Comparison of ENCODE assay signal across 1 cellular context in the genomic region with DNA sequence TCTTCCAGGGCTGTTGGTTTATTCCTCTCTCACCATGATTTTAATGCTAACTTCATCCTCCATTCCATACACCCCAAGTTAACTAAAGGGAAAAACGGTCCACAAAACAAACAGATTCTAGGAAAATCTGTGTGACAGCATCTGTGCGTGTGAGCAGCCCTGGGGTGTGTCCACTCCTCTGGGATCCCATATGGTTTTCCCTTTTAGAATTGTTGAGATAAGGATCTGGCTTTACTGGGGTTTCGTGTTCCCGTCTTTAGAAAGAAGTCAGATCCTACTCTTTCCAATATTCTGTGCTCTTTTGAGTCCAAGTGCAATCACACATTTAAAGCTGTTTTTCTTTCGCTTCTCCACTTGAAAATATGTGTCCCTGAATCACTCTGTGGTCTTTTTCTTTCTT.
TF ChIP-seq lines count a peak whose summit lies in the region.

No MANE protein-coding gene starts in this region.

TF ChIP-seq in SK-N-SH treated with all-trans-retinoic acid at 6 μM for 48 hours, 23 proteins besides CTCF, POLR2A, EP300 and RAD21 (continued from another document):
- TF ChIP-seq ARNTL (CRISPR knock-in tag; IDR thresholded peaks at IDR 0.05; ENCODE audit: borderline replicate concordance, low read depth) (no peak), CSDC2 (CRISPR knock-in tag; IDR thresholded peaks at IDR 0.05) (no peak), GLIS3 (CRISPR knock-in tag; IDR thresholded peaks at IDR 0.05) (no peak), ZFP30 (CRISPR knock-in tag; IDR thresholded peaks at IDR 0.05) (no peak), SNAI2 (CRISPR knock-in tag; IDR thresholded peaks at IDR 0.05) (no peak), TOX (CRISPR knock-in tag; IDR thresholded peaks at IDR 0.05; ENCODE audit: borderline replicate concordance) (no peak)
- TF ChIP-seq, protein P1, sequence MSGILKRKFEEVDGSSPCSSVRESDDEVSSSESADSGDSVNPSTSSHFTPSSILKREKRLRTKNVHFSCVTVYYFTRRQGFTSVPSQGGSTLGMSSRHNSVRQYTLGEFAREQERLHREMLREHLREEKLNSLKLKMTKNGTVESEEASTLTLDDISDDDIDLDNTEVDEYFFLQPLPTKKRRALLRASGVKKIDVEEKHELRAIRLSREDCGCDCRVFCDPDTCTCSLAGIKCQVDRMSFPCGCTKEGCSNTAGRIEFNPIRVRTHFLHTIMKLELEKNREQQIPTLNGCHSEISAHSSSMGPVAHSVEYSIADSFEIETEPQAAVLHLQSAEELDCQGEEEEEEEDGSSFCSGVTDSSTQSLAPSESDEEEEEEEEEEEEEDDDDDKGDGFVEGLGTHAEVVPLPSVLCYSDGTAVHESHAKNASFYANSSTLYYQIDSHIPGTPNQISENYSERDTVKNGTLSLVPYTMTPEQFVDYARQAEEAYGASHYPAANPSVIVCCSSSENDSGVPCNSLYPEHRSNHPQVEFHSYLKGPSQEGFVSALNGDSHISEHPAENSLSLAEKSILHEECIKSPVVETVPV (CRISPR knock-in tag; IDR thresholded peaks at IDR 0.05) = no peak
